ENCODE assay signal across 1 cellular context in the genomic region with DNA sequence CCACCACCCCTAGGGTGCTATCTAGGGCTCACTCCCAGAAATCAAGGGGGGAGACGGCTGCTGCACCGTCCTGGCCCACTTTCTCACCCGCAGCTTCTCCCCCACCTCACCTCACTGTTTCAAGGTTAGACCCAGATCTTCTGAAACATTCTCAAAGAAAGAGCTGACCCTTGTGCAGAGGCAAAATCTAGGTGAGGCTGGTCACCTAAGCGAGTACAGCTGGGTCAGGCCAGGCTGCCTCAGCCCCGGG.
A peak's percentile ranks its signal among the peaks of the same experiment; 100 is the strongest.
TF ChIP-seq lines count a peak whose summit lies in the region.

No MANE protein-coding gene starts in this region.

TF ChIP-seq in HepG2, 621 proteins besides CTCF, POLR2A, EP300 and RAD21:
- TF ChIP-seq, protein P1, sequence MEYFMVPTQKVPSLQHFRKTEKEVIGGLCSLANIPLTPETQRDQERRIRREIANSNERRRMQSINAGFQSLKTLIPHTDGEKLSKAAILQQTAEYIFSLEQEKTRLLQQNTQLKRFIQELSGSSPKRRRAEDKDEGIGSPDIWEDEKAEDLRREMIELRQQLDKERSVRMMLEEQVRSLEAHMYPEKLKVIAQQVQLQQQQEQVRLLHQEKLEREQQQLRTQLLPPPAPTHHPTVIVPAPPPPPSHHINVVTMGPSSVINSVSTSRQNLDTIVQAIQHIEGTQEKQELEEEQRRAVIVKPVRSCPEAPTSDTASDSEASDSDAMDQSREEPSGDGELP (IDR thresholded peaks at IDR 0.05; ENCODE audit: borderline replicate concordance, low read depth): peak; percentile 69; the same call in 1 of the 2 replicates
- TF ChIP-seq SIN3B (IDR thresholded peaks at IDR 0.05; ENCODE audit: low read length) (peak; percentile 13; the same call in 1 of the 2 replicates), RXRB (CRISPR knock-in tag; IDR thresholded peaks at IDR 0.05; ENCODE audit: borderline replicate concordance) (no peak), HIVEP1 (CRISPR knock-in tag; IDR thresholded peaks at IDR 0.05) (peak; percentile 29; the same call in 1 of the 2 replicates), RFX5 (IDR thresholded peaks at IDR 0.05; ENCODE audit: low read depth, low read length) (0 out of 2 replicates have a peak, but pooled peaks have one; percentile 11), ZNF251 (CRISPR knock-in tag; IDR thresholded peaks at IDR 0.05) (no peak)
